In the genomic region with DNA sequence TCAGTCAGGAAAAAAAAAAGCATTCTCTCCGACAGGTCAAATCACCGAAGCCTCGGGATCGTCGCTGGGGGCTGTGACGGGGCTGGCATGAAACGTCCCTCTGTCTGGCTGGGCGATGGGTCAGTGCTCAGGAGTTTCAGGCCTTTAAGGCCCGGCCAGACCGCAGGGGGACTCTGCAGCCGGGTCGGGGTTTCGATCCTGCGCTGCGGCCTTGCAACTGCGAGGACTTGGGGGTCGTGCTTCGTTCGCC, we compare ENCODE assay signal across 8 cellular contexts. TPM values are rescaled to one million over a fixed set of nuclear protein-coding genes. Genes with fewer than 3 reads are reported as not detected.
A peak's percentile ranks its signal among the peaks of the same experiment; 100 is the strongest.
DNase-seq lines count a peak whose midpoint lies in the region; ATAC-seq and TF ChIP-seq lines count a peak whose summit lies in the region.

No MANE protein-coding gene starts in this region.

- no peaks in the 10 kb centered on the region for H3K27me3 ChIP-seq in right atrium auricular region
- no peaks in the 10 kb centered on the region for H3K27me3 ChIP-seq in brain microvascular endothelial cell (replicated peaks)

- intact Hi-C loops in cardiac septum (cut with DNase I), result no loop called here
- intact Hi-C loops in mucosa of descending colon (cut with DNase I, micrococcal nuclease), result no loop called here

- in situ Hi-C loops in brain microvascular endothelial cell (cut with HindIII; ENCODE audit: low pct_ligation_motif_present, low sequenced_read_pairs), result no loop called here

- DNase-seq in right atrium auricular region (ENCODE audit: low spot score), result no peak
- no peak for DNase-seq in cardiac septum (ENCODE audit: low spot score)
- no peak for DNase-seq in brain microvascular endothelial cell
- no peak for DNase-seq in mucosa of descending colon
- no peak for DNase-seq in DMS 273 treated with DMSO at 0.1 percent for 48 hours (lab: John Stamatoyannopoulos, UW)
- DNase-seq in NCI-H1694 treated with DMSO at 0.1 percent for 48 hours (lab: John Stamatoyannopoulos, UW), result no peak
- DNase-seq in SW 1271 (lab: John Stamatoyannopoulos, UW), result no peak
- DNase-seq in NCI-H2107 treated with DMSO at 0.1 percent for 48 hours (lab: John Stamatoyannopoulos, UW; ENCODE audit: unreplicated experiment), result no peak

- H3K9me3 ChIP-seq in right atrium auricular region (no peaks in the 10 kb centered on the region), mucosa of descending colon (no peaks in the 10 kb centered on the region)

- H3K4me3 ChIP-seq in right atrium auricular region (peak overlapping the region; percentile 46 to 95), brain microvascular endothelial cell (ENCODE audit: low read depth, low read length) (peak overlapping the region; percentile 58), mucosa of descending colon (peak overlapping the region; percentile 68)

- H3K4me1 ChIP-seq in right atrium auricular region (peaks cover 0 to 20% of the 10 kb centered on the region in 2 donors), mucosa of descending colon (ENCODE audit: low read depth) (peaks cover 10% of the 10 kb centered on the region)

- no peak for ATAC-seq in mucosa of descending colon

- peak overlapping the region; percentile 62 to 75 for H3K27ac ChIP-seq in right atrium auricular region
- no peak overlapping the region for H3K27ac ChIP-seq in brain microvascular endothelial cell

- H3K36me3 ChIP-seq in right atrium auricular region (no peaks in the 10 kb centered on the region), brain microvascular endothelial cell (replicated peaks) (no peaks in the 10 kb centered on the region), mucosa of descending colon (ENCODE audit: low read depth) (no peaks in the 10 kb centered on the region)

- TF ChIP-seq CTCF in right atrium auricular region (IDR thresholded peaks at IDR 0.05), result no peak
- no peak for TF ChIP-seq CTCF in brain microvascular endothelial cell (IDR thresholded peaks at IDR 0.05; ENCODE audit: low read depth, low read length, missing control alignments)
- TF ChIP-seq CTCF in mucosa of descending colon (IDR thresholded peaks at IDR 0.05), result no peak

RNA-seq across cellular contexts. Expression of gene CROCC, which starts 8.2 kb away (rescaled TPM):
- total RNA-seq in right atrium auricular region, result 10 to 100 TPM; 10.0 to 11.7 TPM
- 7.4 TPM for total RNA-seq in cardiac septum
- total RNA-seq in mucosa of descending colon, result 10 to 100 TPM; 12.2 to 32.5 (median 16.8) TPM

RNA-seq across cellular contexts. Expression of gene RNU1-2, which starts 17.8 kb away (rescaled TPM):
- total RNA-seq in right atrium auricular region (not detected), cardiac septum (6,195 TPM), mucosa of descending colon (1,000 to 10,000 TPM; 2,195 to 6,222 (median 2,378) TPM)

Comparison
In these comparisons a context has a peak if more than half of its experiments do, and no peak if none do; other contexts are left out.
1. RNA of gene RNU1-2, which starts 17.8 kb away (total RNA-seq): 6,195 TPM in cardiac septum (single experiment) and 2,195 to 6,222 TPM in mucosa of descending colon; not detected in right atrium auricular region; every median in the first group is over 1,000 times any median in the second.
2. Peak in every context shown above with its lines, with median percentiles within 50 percentile points of each other: H3K4me3 ChIP-seq.